In the genomic region with DNA sequence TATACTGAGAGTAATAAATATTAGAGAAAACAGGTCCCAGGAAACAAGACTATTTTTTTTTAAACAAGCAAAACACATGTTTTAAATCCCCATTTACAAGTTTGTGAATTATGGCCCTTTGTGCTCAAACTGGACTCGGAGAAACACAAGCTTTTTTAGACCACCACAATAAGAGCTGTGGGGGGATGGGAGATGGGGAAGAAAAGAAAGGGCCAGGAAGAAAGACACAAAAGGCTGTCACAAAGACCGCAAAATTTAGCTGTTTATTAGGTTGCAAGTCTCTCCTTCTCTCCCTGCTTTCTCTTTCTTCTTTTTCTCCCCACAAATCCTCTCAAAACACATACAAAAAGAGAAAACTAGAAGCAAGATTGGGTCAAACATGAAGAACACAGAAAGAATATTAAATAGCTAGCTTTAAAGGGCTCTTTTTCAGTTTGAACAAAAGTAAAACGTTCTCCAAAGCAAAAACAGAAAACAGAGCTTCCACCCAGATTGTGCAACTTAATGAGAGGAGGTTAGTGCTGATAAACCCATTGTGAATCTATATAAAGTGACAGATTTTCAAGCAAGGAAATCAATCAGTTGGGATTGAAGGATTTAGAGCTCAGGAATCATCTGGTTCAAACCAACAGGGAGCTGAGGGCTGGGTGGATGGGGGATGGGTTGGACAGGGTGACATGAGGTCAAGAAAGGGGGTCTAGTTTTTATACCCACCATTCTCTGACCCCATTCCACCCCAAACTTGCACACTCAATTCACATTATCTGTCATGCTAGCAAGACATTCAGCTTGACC, we compare ENCODE assay signal across 1 cellular context.
TF ChIP-seq lines count a peak whose summit lies in the region.

No MANE protein-coding gene starts in this region.

TF ChIP-seq in GM23338, 12 proteins besides CTCF, POLR2A, EP300 and RAD21 (continued from another document):
- no peak for TF ChIP-seq REST (IDR thresholded peaks at IDR 0.05; ENCODE audit: unreplicated experiment)
